In the genomic region with DNA sequence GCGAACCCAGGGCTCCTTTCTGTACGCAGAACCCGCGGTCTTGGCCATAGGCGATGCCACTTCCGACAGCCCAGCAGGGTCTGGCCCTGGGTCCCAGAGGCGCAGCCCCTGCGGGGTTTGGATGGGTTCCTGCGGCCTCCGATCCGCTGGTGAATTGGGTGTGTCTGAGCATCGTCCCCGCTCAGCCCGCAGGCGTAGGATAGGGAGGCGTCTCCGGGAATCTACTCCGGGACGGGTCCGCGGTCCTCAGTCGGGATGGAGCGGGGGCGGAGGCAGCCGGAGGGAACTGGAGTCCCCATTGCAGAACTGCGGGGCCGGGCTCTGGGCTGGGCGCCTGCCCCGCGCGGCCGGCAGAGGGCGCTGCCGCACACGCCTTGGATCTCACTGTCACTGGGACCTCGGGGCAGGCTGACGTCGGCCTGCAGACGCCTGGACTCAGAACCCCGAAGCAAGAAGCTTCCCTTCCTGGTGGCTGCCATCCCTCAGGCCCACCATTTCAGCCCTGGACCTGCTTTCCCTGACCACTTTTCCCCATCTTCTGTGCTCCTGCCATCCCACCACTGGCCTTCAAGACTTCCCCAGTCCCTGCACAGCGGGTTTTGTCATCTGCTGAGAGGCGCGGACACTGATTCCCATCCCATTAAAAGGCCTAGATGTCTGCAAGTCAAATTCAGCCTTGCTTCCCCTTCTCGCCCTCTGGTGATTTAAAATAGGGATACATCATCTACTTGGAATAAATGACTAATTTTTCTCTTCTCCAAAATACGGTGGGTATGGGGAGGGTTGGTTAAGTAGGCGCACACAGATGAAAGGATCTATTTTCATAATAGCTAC, we compare ENCODE assay signal across 8 cellular contexts. TPM values are rescaled to one million over a fixed set of nuclear protein-coding genes. Genes with fewer than 3 reads are reported as not detected.
DNase-seq lines count a peak whose midpoint lies in the region; ATAC-seq and TF ChIP-seq lines count a peak whose summit lies in the region.

No MANE protein-coding gene starts in this region.

- H3K9me3 Mint-ChIP-seq in endodermal cell (peaks cover 3% of the 10 kb centered on the region), mesothelial cell of epicardium (no peaks in the 10 kb centered on the region)

- peaks cover 6% of the 10 kb centered on the region; the same call in 1 of the 2 replicates for H3K27me3 ChIP-seq in BE2C
- peaks cover 20% of the 10 kb centered on the region for H3K27me3 ChIP-seq in NT2/D1 (ENCODE audit: insufficient read depth, insufficient read length)
- peaks cover 39% of the 10 kb centered on the region for H3K27me3 ChIP-seq in endodermal cell (ENCODE audit: control insufficient read depth, insufficient read depth, low read length, poor library complexity, severe bottlenecking)

- TF ChIP-seq CTCF in BE2C (IDR thresholded peaks at IDR 0.05; ENCODE audit: low read depth, low read length): peak; percentile 73
- peak; percentile 99 for TF ChIP-seq CTCF in endodermal cell (conservative IDR thresholded peaks at IDR 0.05)
- peak; percentile 98 for TF ChIP-seq CTCF in mesothelial cell of epicardium (IDR thresholded peaks at IDR 0.05; ENCODE audit: unreplicated experiment)

- 10 to 13% methylated on average over 23 to 45 of the region's 46 CpGs for WGBS in endodermal cell (ENCODE audit: insufficient coverage in 1 of 2, insufficient read length in 1 of 2), 2 experiments

- H3K36me3 ChIP-seq in BE2C (no peaks in the 10 kb centered on the region), NT2/D1 (ENCODE audit: insufficient read depth, insufficient read length, low read length) (no peaks in the 10 kb centered on the region), endodermal cell (ENCODE audit: control insufficient read depth, insufficient read depth, low read length) (no peaks in the 10 kb centered on the region)

- DNase-seq in BE2C (peak; percentile 79), GM19240 (ENCODE audit: insufficient read length, low spot score) (peak; percentile 84), NT2/D1 (ENCODE audit: low read depth, low spot score) (peak; percentile 92), endodermal cell (peak; percentile 98), mesothelial cell of epicardium (ENCODE audit: low spot score in 2 of 2, unreplicated experiment in 2 of 2) (peak; percentile 73 to 92)
- DNase-seq in activated CD8-positive, alpha-beta memory T cell treated with anti-CD3 and anti-CD28 coated beads, Interleukin-2, amount 50 U/mL, for 24 hours (ENCODE audit: extremely low read depth): peak; percentile 34
- peak; percentile 69 for DNase-seq in stimulated activated CD8-positive, alpha-beta memory T cell treated with anti-CD3 and anti-CD28 coated beads, Interleukin-15, amount 100 ng/mL, for 24 hours (ENCODE audit: low read depth)

- H3K4me1 Mint-ChIP-seq in endodermal cell (peaks cover 24% of the 10 kb centered on the region), mesothelial cell of epicardium (peaks cover 38% of the 10 kb centered on the region)

- no peaks in the 10 kb centered on the region for H3K9me3 ChIP-seq in BE2C
- 0 out of 2 replicates have a peak, but pooled peaks cover 4% of the 10 kb centered on the region for H3K9me3 ChIP-seq in NT2/D1 (ENCODE audit: insufficient read depth, low read length)
- H3K9me3 ChIP-seq in endodermal cell (ENCODE audit: control insufficient read depth, low read length): no peaks in the 10 kb centered on the region

- H3K4me3 ChIP-seq in BE2C (ENCODE audit: low read depth, low read length) (peak overlapping the region; percentile 59), NT2/D1 (ENCODE audit: insufficient read length, low read depth) (peak overlapping the region; percentile 66), endodermal cell (ENCODE audit: low read length) (peak overlapping the region; percentile 78)

- H3K27ac ChIP-seq in endodermal cell (ENCODE audit: low read depth, low read length): peak overlapping the region; percentile 33

- ATAC-seq in HG03520 (IDR thresholded peaks at IDR 0.05; ENCODE audit: unreplicated experiment): peak; percentile 59

- H3K4me1 ChIP-seq in BE2C (no peaks in the 10 kb centered on the region; the same call in 1 of the 2 replicates), NT2/D1 (ENCODE audit: insufficient read depth, insufficient read length) (peaks cover 13% of the 10 kb centered on the region), endodermal cell (ENCODE audit: control insufficient read depth, insufficient read depth, low read length) (peaks cover 3% of the 10 kb centered on the region)

- H3K4me3 Mint-ChIP-seq in endodermal cell (peak overlapping the region; percentile 68), mesothelial cell of epicardium (peak overlapping the region; percentile 60)

- H3K9ac ChIP-seq in NT2/D1 (ENCODE audit: insufficient read length, low read depth) (peak overlapping the region; percentile 71), endodermal cell (ENCODE audit: extremely low read depth, low read length, poor library complexity, severe bottlenecking) (no peak overlapping the region)

- H3K27me3 Mint-ChIP-seq in endodermal cell (ENCODE audit: insufficient read depth) (peaks cover 46% of the 10 kb centered on the region), mesothelial cell of epicardium (ENCODE audit: low read depth) (peaks cover 36% of the 10 kb centered on the region)

- H3K36me3 Mint-ChIP-seq in endodermal cell (ENCODE audit: low read depth) (no peaks in the 10 kb centered on the region), mesothelial cell of epicardium (no peaks in the 10 kb centered on the region)

- H3K27ac Mint-ChIP-seq in endodermal cell: no peak overlapping the region
- H3K27ac Mint-ChIP-seq in mesothelial cell of epicardium: peak overlapping the region; percentile 78

RNA-seq across cellular contexts. Expression of a gene that starts 38.3 kb away (rescaled TPM):
- 0.42 TPM for polyA plus RNA-seq in BE2C (2012; ENCODE audit: insufficient read depth, insufficient read length, low read depth)
- total RNA-seq in endodermal cell: 1 to 10 TPM; 8.8 to 9.9 TPM
- 6.6 TPM for polyA plus RNA-seq in endodermal cell (2013, experiment 1 of 2)
- 7.5 TPM for polyA plus RNA-seq in endodermal cell (2013, experiment 2 of 2)
- total RNA-seq in mesothelial cell of epicardium: 34.5 to 43.0 TPM (median 36.3 TPM) in 3 replicates

Comparison
In these comparisons a context has a peak if more than half of its experiments do, and no peak if none do; other contexts are left out.
1. Peak in every context shown above with its lines: DNase-seq, ATAC-seq, H3K4me3 ChIP-seq and H3K27ac ChIP-seq.
2. DNase-seq: peak in every context shown above with its lines; median percentile 98 in endodermal cell; 92 in NT2/D1; 84 in GM19240; 82 in mesothelial cell of epicardium; 79 in BE2C; 69 in stimulated activated CD8-positive, alpha-beta memory T cell treated with anti-CD3 and anti-CD28 coated beads, Interleukin-15, amount 100 ng/mL, for 24 hours; 34 in activated CD8-positive, alpha-beta memory T cell treated with anti-CD3 and anti-CD28 coated beads, Interleukin-2, amount 50 U/mL, for 24 hours.